8 cellular contexts compared by ENCODE assay signal in genomic region chr4:704971-705277, GRCh38. TPM values are rescaled to one million over a fixed set of nuclear protein-coding genes. Genes with fewer than 3 reads are reported as not detected.
DNase-seq lines count a peak whose midpoint lies in the region; ATAC-seq, FAIRE-seq and TF ChIP-seq lines count a peak whose summit lies in the region.

No MANE protein-coding gene starts in this region.

- no peak for TF ChIP-seq EP300 in H1 (IDR thresholded peaks at IDR 0.05; ENCODE audit: borderline replicate concordance in 1 of 2, low read depth in 2 of 2, low read length in 2 of 2)

- H3K4me3 ChIP-seq in Loucy (ENCODE audit: low read length, poor library complexity, severe bottlenecking) (peak overlapping the region; percentile 61), H1 (ENCODE audit: extremely low read depth in 1 of 4, insufficient read depth in 2 of 4, low read depth in 3 of 4, low read length in 4 of 4) (peak overlapping the region in 2 of 4 experiments; percentile 40 to 53; a peak in 5 of 8 replicates), neural progenitor cell (peak overlapping the region; percentile 89)

- peaks cover 7% of the 10 kb centered on the region for H3K4me1 Mint-ChIP-seq in neural progenitor cell

- H3K4me2 ChIP-seq in Loucy (ENCODE audit: low read depth, low read length, poor library complexity, severe bottlenecking) (peak overlapping the region; percentile 63), H1 (ENCODE audit: insufficient read depth in 1 of 2, low read depth in 2 of 2, low read length in 2 of 2) (peak overlapping the region; percentile 68 to 73), neural progenitor cell (peak overlapping the region; percentile 64)

- H3K36me3 ChIP-seq in Loucy (ENCODE audit: insufficient read depth, low read length) (no peaks in the 10 kb centered on the region), H1 (ENCODE audit: control insufficient read depth in 2 of 4, insufficient read depth in 4 of 4, low read length in 3 of 4) (peaks cover 0 to 6% (median 0%) of the 10 kb centered on the region in 4 experiments; a peak in 2 of 8 replicates), neural progenitor cell (no peaks in the 10 kb centered on the region)

- H3K18ac ChIP-seq in H1 (ENCODE audit: extremely low read depth, low read length), result no peak overlapping the region; the same call in 1 of the 2 replicates

- no peak for TF ChIP-seq RAD21 in H1 (IDR thresholded peaks at IDR 0.05 in 1 of 2, conservative IDR thresholded peaks at IDR 0.05 in 1 of 2; ENCODE audit: low read depth in 2 of 2, low read length in 2 of 2)

- H3K79me2 ChIP-seq in Loucy (ENCODE audit: insufficient read depth, low read length), result peaks cover 43% of the 10 kb centered on the region
- peaks cover 5 to 33% of the 10 kb centered on the region in 2 experiments for H3K79me2 ChIP-seq in H1 (ENCODE audit: control insufficient read depth in 1 of 2, insufficient read depth in 2 of 2, low read length in 2 of 2)
- peaks cover 42% of the 10 kb centered on the region for H3K79me2 ChIP-seq in neural progenitor cell (ENCODE audit: low read depth)

- H3K79me1 ChIP-seq in H1 (ENCODE audit: low read depth, low read length), result peaks cover 15% of the 10 kb centered on the region

- H4K8ac ChIP-seq in H1 (ENCODE audit: extremely low read depth, insufficient read depth, low read length), result peak overlapping the region; percentile 88; the same call in 1 of the 2 replicates

- H3K27me3 ChIP-seq in Loucy (ENCODE audit: insufficient read depth, low read length, poor library complexity, severe bottlenecking) (peaks cover 5% of the 10 kb centered on the region), H1 (replicated peaks in 1 of 4; ENCODE audit: control insufficient read depth in 3 of 4, extremely low read depth in 1 of 4, insufficient read depth in 3 of 4, low read length in 3 of 4) (peaks cover 0 to 5% (median 3%) of the 10 kb centered on the region in 4 experiments; a peak in 3 of 7 replicates), neural progenitor cell (peaks cover 15% of the 10 kb centered on the region)

- peaks cover 12% of the 10 kb centered on the region; the same call in 1 of the 2 replicates for H3K23me2 ChIP-seq in H1 (ENCODE audit: low read depth, low read length)

- H3K9me2 ChIP-seq in Loucy (replicated peaks; ENCODE audit: low read depth, low read length), result no peaks in the 10 kb centered on the region

- no peak overlapping the region for H3K4ac ChIP-seq in H1 (replicated peaks; ENCODE audit: insufficient read length, low read depth, low read length)

- H2AK5ac ChIP-seq in H1 (ENCODE audit: low read depth, low read length), result peak overlapping the region; percentile 39; the same call in 1 of the 2 replicates

- peaks cover 12% of the 10 kb centered on the region for H3K27me3 Mint-ChIP-seq in neural progenitor cell (ENCODE audit: insufficient read depth, low read depth)

- H3K4me1 ChIP-seq in Loucy (ENCODE audit: insufficient read depth, low read length, poor library complexity, severe bottlenecking) (peaks cover 17% of the 10 kb centered on the region), H1 (replicated peaks in 1 of 4; ENCODE audit: control insufficient read depth in 3 of 4, insufficient read depth in 4 of 4, low read length in 3 of 4) (peaks cover 0 to 8% (median 5%) of the 10 kb centered on the region in 4 experiments; a peak in 5 of 7 replicates), neural progenitor cell (peaks cover 9% of the 10 kb centered on the region)

- H3F3A ChIP-seq in Loucy (ENCODE audit: low read depth), result no peaks in the 10 kb centered on the region
- peaks cover 4% of the 10 kb centered on the region for H3F3A ChIP-seq in neural progenitor cell (ENCODE audit: low read depth)

- H3K27ac ChIP-seq in C4-2B (peak overlapping the region; percentile 98), H1 (ENCODE audit: low read depth, low read length) (no peak overlapping the region), neural progenitor cell (no peak overlapping the region)

- CTCF ChIA-PET in H1 (lab: Charles Lee; ENCODE audit: partially characterized antibody), result no interaction called here

- no peaks in the 10 kb centered on the region for H3K9me3 ChIP-seq in Loucy (ENCODE audit: insufficient read depth, low read depth, low read length)
- no peaks in the 10 kb centered on the region for H3K9me3 ChIP-seq in H1 (ENCODE audit: insufficient read depth in 2 of 2, low read depth in 1 of 2, low read length in 1 of 2)
- no peaks in the 10 kb centered on the region for H3K9me3 ChIP-seq in neural progenitor cell (ENCODE audit: low read depth)

- H3K36me3 Mint-ChIP-seq in neural progenitor cell, result peaks cover 14% of the 10 kb centered on the region

- peaks cover 12% of the 10 kb centered on the region for H3K9me3 Mint-ChIP-seq in neural progenitor cell

- no peak overlapping the region for H3K14ac ChIP-seq in H1 (ENCODE audit: insufficient read length)

- peak overlapping the region; percentile 83 for H3K4me3 Mint-ChIP-seq in neural progenitor cell

- no peak overlapping the region for H4K91ac ChIP-seq in H1 (replicated peaks; ENCODE audit: insufficient read length, low read length)

- H4K5ac ChIP-seq in H1 (ENCODE audit: insufficient read length, low read depth, low read length), result no peak overlapping the region

- H2BK20ac ChIP-seq in H1 (ENCODE audit: low read length), result no peak overlapping the region

- WGBS in H1 (ENCODE audit: extremely low coverage in 1 of 2, insufficient coverage in 1 of 2, insufficient read length in 1 of 2, insufficient replicate concordance in 2 of 2, low coverage in 1 of 2, low lambda C conversion rate in 2 of 2, missing lambda C conversion rate in 1 of 2), 2 experiments, result 63% methylated on average over 1 of the region's 1 CpG; no CpG with 5 or more reads in 1 of the 2 experiments

- TF ChIP-seq POLR2A in H1 (IDR thresholded peaks at IDR 0.05; ENCODE audit: control extremely low read depth in 1 of 2, low read depth in 2 of 2, low read length in 2 of 2), result no peak

- no peak overlapping the region for H2BK120ac ChIP-seq in H1 (replicated peaks; ENCODE audit: low read depth, low read length)

- 0 out of 2 replicates have a peak overlapping the region, but pooled peaks have one; percentile 31 for H2BK15ac ChIP-seq in H1 (ENCODE audit: low read length)

- H3K27ac Mint-ChIP-seq in neural progenitor cell, result no peak overlapping the region

- H2BK5ac ChIP-seq in H1 (ENCODE audit: low read depth, low read length), result no peak overlapping the region

- H4K20me1 ChIP-seq in Loucy (ENCODE audit: insufficient read depth, low read length, poor library complexity, severe bottlenecking) (peaks cover 18% of the 10 kb centered on the region), H1 (replicated peaks in 1 of 2; ENCODE audit: control insufficient read depth in 1 of 2, insufficient read depth in 2 of 2, low read length in 2 of 2) (peaks cover 8 to 17% of the 10 kb centered on the region in 2 experiments), neural progenitor cell (ENCODE audit: low read depth) (peaks cover 33% of the 10 kb centered on the region)

- ATAC-seq in GM18519 (IDR thresholded peaks at IDR 0.05; ENCODE audit: low FRiP score, unreplicated experiment), result no peak
- ATAC-seq in HG03457 (IDR thresholded peaks at IDR 0.05; ENCODE audit: unreplicated experiment), result no peak

- H3K9ac ChIP-seq in Loucy (ENCODE audit: low read depth, low read length, poor library complexity, severe bottlenecking) (no peak overlapping the region), H1 (replicated peaks in 1 of 4; ENCODE audit: extremely low read depth in 1 of 4, low read depth in 3 of 4, low read length in 3 of 4) (no peak overlapping the region), neural progenitor cell (no peak overlapping the region)

- TF ChIP-seq CTCF in C4-2B (conservative IDR thresholded peaks at IDR 0.05) (no peak), Loucy (conservative IDR thresholded peaks at IDR 0.05; ENCODE audit: low read length) (no peak), H1 (IDR thresholded peaks at IDR 0.05; ENCODE audit: control extremely low read depth in 1 of 3, insufficient read depth in 1 of 3, low read depth in 1 of 3, low read length in 3 of 3) (no peak), neural progenitor cell (IDR thresholded peaks at IDR 0.05) (no peak)

- no peak overlapping the region for H3K23ac ChIP-seq in H1 (ENCODE audit: insufficient read length)

- DNase-seq in H1 (ENCODE audit: low read depth in 1 of 2, low spot score in 2 of 2), result no peak
- DNase-seq in neural progenitor cell (ENCODE audit: low spot score), result no peak
- no peak for DNase-seq in islet precursor cell
- no peak for DNase-seq in inferior parietal cortex (ENCODE audit: extremely low spot score)

- 0 out of 2 replicates have a peak overlapping the region, but pooled peaks have one; percentile 5 for H2BK12ac ChIP-seq in H1 (ENCODE audit: low read depth, low read length)

- POLR2A ChIA-PET in H1 (lab: Charles Lee; ENCODE audit: partially characterized antibody), result interaction anchor here (0.5 to 1.0 kb wide), 2 partner anchors 18 to 24 kb away, joined by 3 read pairs; no protein-coding TSS in a partner anchor

- no peak overlapping the region for H3K56ac ChIP-seq in H1 (replicated peaks; ENCODE audit: insufficient read length, low read depth, low read length)

- no peak for FAIRE-seq in H1 (lab: Jason Lieb, UNC)

- H2AFZ ChIP-seq in Loucy (ENCODE audit: low read length), result no peak overlapping the region
- H2AFZ ChIP-seq in H1 (ENCODE audit: low read length), result no peak overlapping the region
- H2AFZ ChIP-seq in neural progenitor cell (replicated peaks), result no peak overlapping the region

RNA-seq across cellular contexts. Expression of gene PCGF3, which starts 0.7 kb away (rescaled TPM):
- 49.7 and 52.9 TPM in 2 replicates for total RNA-seq in H1 (2021; fragmentation: NEBNext Ultra II Directional; extraction: Animal tissue kit (Norgen Biotek cat#: 25700))
- polyA plus RNA-seq in H1 (2011; rRNA removed), result 52.7 and 67.4 TPM in 2 replicates
- 59.3 TPM for polyA plus RNA-seq in H1 (2011; cell fraction: cytosol; rRNA removed)
- polyA plus RNA-seq in H1 (2011; cell fraction: nucleus; rRNA removed), result 236 TPM
- 39.7 to 58.4 TPM (median 51.5 TPM) in 4 replicates for polyA plus RNA-seq in H1 (2012, experiment 1 of 2)
- polyA plus RNA-seq in H1 (2012, experiment 2 of 2), result 19.5 TPM
- polyA plus RNA-seq in H1 (2013, experiment 1 of 2), result 37.7 TPM
- 33.4 TPM for polyA plus RNA-seq in H1 (2013, experiment 2 of 2)
- 41.1 and 51.6 TPM in 2 replicates for polyA minus RNA-seq in H1 (2011; rRNA and poly(A)+ RNA removed)
- 50.2 TPM for polyA minus RNA-seq in H1 (2011; cell fraction: cytosol; rRNA and poly(A)+ RNA removed)
- polyA minus RNA-seq in H1 (2011; cell fraction: nucleus; rRNA and poly(A)+ RNA removed), result 73.3 TPM
- 44.7 and 59.1 TPM in 2 replicates for total RNA-seq in neural progenitor cell (ENCODE audit: low replicate concordance)

RNA-seq across cellular contexts. Expression of gene SLC49A3, which starts 16.0 kb away (rescaled TPM):
- 5.7 and 8.8 TPM in 2 replicates for total RNA-seq in H1 (2021; fragmentation: NEBNext Ultra II Directional; extraction: Animal tissue kit (Norgen Biotek cat#: 25700))
- polyA plus RNA-seq in H1 (2011; rRNA removed), result 5.0 and 6.7 TPM in 2 replicates
- 5.4 TPM for polyA plus RNA-seq in H1 (2011; cell fraction: cytosol; rRNA removed)
- 16.0 TPM for polyA plus RNA-seq in H1 (2011; cell fraction: nucleus; rRNA removed)
- 2.3 to 6.0 TPM (median 5.7 TPM) in 4 replicates for polyA plus RNA-seq in H1 (2012, experiment 1 of 2)
- polyA plus RNA-seq in H1 (2012, experiment 2 of 2), result 3.0 TPM
- polyA plus RNA-seq in H1 (2013, experiment 1 of 2), result 2.3 TPM
- 1.9 TPM for polyA plus RNA-seq in H1 (2013, experiment 2 of 2)
- 0.98 and 2.7 TPM in 2 replicates for polyA minus RNA-seq in H1 (2011; rRNA and poly(A)+ RNA removed)
- polyA minus RNA-seq in H1 (2011; cell fraction: cytosol; rRNA and poly(A)+ RNA removed), result 2.9 TPM
- polyA minus RNA-seq in H1 (2011; cell fraction: nucleus; rRNA and poly(A)+ RNA removed), result 9.7 TPM
- total RNA-seq in neural progenitor cell (ENCODE audit: low replicate concordance), result 1.9 and 3.4 TPM in 2 replicates

RNA-seq across cellular contexts. Expression of gene MYL5, which starts 30.6 kb away (rescaled TPM):
- total RNA-seq in H1 (2021; fragmentation: NEBNext Ultra II Directional; extraction: Animal tissue kit (Norgen Biotek cat#: 25700)), result 5.5 and 5.7 TPM in 2 replicates
- 6.3 and 6.8 TPM in 2 replicates for polyA plus RNA-seq in H1 (2011; rRNA removed)
- polyA plus RNA-seq in H1 (2011; cell fraction: cytosol; rRNA removed), result 7.7 TPM
- polyA plus RNA-seq in H1 (2011; cell fraction: nucleus; rRNA removed), result 40.3 TPM
- 11.6 to 13.5 TPM (median 12.6 TPM) in 4 replicates for polyA plus RNA-seq in H1 (2012, experiment 1 of 2)
- 3.7 TPM for polyA plus RNA-seq in H1 (2012, experiment 2 of 2)
- polyA plus RNA-seq in H1 (2013, experiment 1 of 2), result 4.6 TPM
- polyA plus RNA-seq in H1 (2013, experiment 2 of 2), result 3.5 TPM
- polyA minus RNA-seq in H1 (2011; rRNA and poly(A)+ RNA removed), result 2.5 and 6.8 TPM in 2 replicates
- 6.9 TPM for polyA minus RNA-seq in H1 (2011; cell fraction: cytosol; rRNA and poly(A)+ RNA removed)
- polyA minus RNA-seq in H1 (2011; cell fraction: nucleus; rRNA and poly(A)+ RNA removed), result 19.0 TPM
- total RNA-seq in neural progenitor cell (ENCODE audit: low replicate concordance), result 0.21 and 10.0 TPM in 2 replicates

RNA-seq across cellular contexts. Expression of gene ATP5ME, which starts 30.8 kb away (rescaled TPM):
- 375 and 413 TPM in 2 replicates for total RNA-seq in H1 (2021; fragmentation: NEBNext Ultra II Directional; extraction: Animal tissue kit (Norgen Biotek cat#: 25700))
- 450 and 538 TPM in 2 replicates for polyA plus RNA-seq in H1 (2011; rRNA removed)
- 736 TPM for polyA plus RNA-seq in H1 (2011; cell fraction: cytosol; rRNA removed)
- polyA plus RNA-seq in H1 (2011; cell fraction: nucleus; rRNA removed), result 398 TPM
- polyA plus RNA-seq in H1 (2012, experiment 1 of 2), result 972 to 1,582 TPM (median 1,208 TPM) in 4 replicates
- 606 TPM for polyA plus RNA-seq in H1 (2012, experiment 2 of 2)
- polyA plus RNA-seq in H1 (2013, experiment 1 of 2), result 1,182 TPM
- polyA plus RNA-seq in H1 (2013, experiment 2 of 2), result 1,303 TPM
- 143 and 154 TPM in 2 replicates for polyA minus RNA-seq in H1 (2011; rRNA and poly(A)+ RNA removed)
- 98.1 TPM for polyA minus RNA-seq in H1 (2011; cell fraction: cytosol; rRNA and poly(A)+ RNA removed)
- polyA minus RNA-seq in H1 (2011; cell fraction: nucleus; rRNA and poly(A)+ RNA removed), result 109 TPM
- total RNA-seq in neural progenitor cell (ENCODE audit: low replicate concordance), result 95.1 and 114 TPM in 2 replicates
